ENCODE assay signal across 12 cellular contexts in genomic region chr6:21102624-21103023, GRCh38.
"Had no signal": no experiment of that assay in that cellular context is flagged by ENCODE, and none has a peak within 500 bp of the region (broad histone marks: within the 10 kb centered on the region; RNA-seq: fewer than 3 reads in every experiment).

No MANE protein-coding gene starts in this region.

- H3K27me3 Mint-ChIP-seq: activated naive CD4-positive, alpha-beta T cell treated with anti-CD3 and anti-CD28 coated beads, Interleukin-2, amount 50 U/mL, for 24 hours; stimulated activated naive CD8-positive, alpha-beta T cell treated with anti-CD3 and anti-CD28 coated beads, Interleukin-15, Interleukin-2, amounts not matched to agents 100 ng/mL and 50 ng/mL, for 24 hours had no signal

- H3K9ac ChIP-seq: parathyroid adenoma had no signal

- H3K9me3 ChIP-seq: breast epithelium, heart right ventricle, testis had no signal

- H3K4me3 ChIP-seq: breast epithelium, heart right ventricle, testis had no signal

- H3K27ac ChIP-seq: breast epithelium, heart right ventricle, parathyroid adenoma, testis had no signal

- DNase-seq: activated CD4-positive, alpha-beta T cell treated with anti-CD3 and anti-CD28 coated beads, Interleukin-2, amount 50 U/mL, for 1 hour; foreskin melanocyte; heart right ventricle; kidney; retina; stimulated activated CD4-positive, alpha-beta T cell treated with anti-CD3 and anti-CD28 coated beads, Interleukin-4, amount 100 ng/mL, for 1 hour; T-helper 2 cell; testis had no signal

- H3K27ac Mint-ChIP-seq: activated naive CD4-positive, alpha-beta T cell treated with anti-CD3 and anti-CD28 coated beads, Interleukin-2, amount 50 U/mL, for 24 hours; stimulated activated naive CD8-positive, alpha-beta T cell treated with anti-CD3 and anti-CD28 coated beads, Interleukin-15, Interleukin-2, amounts not matched to agents 100 ng/mL and 50 ng/mL, for 24 hours had no signal

- H3K9me3 Mint-ChIP-seq: activated naive CD4-positive, alpha-beta T cell treated with anti-CD3 and anti-CD28 coated beads, Interleukin-2, amount 50 U/mL, for 24 hours; stimulated activated naive CD8-positive, alpha-beta T cell treated with anti-CD3 and anti-CD28 coated beads, Interleukin-15, Interleukin-2, amounts not matched to agents 100 ng/mL and 50 ng/mL, for 24 hours had no signal

- FAIRE-seq: kidney had no signal

- H3K27me3 ChIP-seq: breast epithelium, heart right ventricle, testis had no signal

- H3K4me3 Mint-ChIP-seq: activated naive CD4-positive, alpha-beta T cell treated with anti-CD3 and anti-CD28 coated beads, Interleukin-2, amount 50 U/mL, for 24 hours; stimulated activated naive CD8-positive, alpha-beta T cell treated with anti-CD3 and anti-CD28 coated beads, Interleukin-15, Interleukin-2, amounts not matched to agents 100 ng/mL and 50 ng/mL, for 24 hours had no signal

- H3K4me1 ChIP-seq: breast epithelium, parathyroid adenoma, testis had no signal

- H3K36me3 ChIP-seq: breast epithelium, heart right ventricle had no signal
